In the genomic region with DNA sequence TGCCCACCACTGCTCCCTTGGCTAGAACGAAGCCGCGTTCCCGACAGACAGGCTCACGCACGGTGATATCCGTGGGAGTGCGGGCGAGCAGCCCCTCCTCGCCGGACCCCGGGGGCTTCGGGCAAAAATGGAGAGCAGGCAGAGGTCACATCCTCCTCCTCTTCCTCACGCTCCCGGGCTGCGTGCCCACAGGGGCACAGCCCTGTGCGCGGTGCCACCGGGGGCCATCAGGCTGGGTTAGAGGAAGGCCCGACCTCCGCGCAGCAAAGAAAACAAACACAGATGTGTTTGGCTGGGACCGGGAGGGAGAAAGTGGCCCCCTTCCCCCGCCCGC, we compare ENCODE assay signal across 9 cellular contexts. TPM values are rescaled to one million over a fixed set of nuclear protein-coding genes. Genes with fewer than 3 reads are reported as not detected.
DNase-seq lines count a peak whose midpoint lies in the region; ATAC-seq and TF ChIP-seq lines count a peak whose summit lies in the region.
"Had no signal": no experiment of that assay in that cellular context is flagged by ENCODE, and none has a peak within 500 bp of the region (broad histone marks: within the 10 kb centered on the region; RNA-seq: fewer than 3 reads in every experiment).

No MANE protein-coding gene starts in this region.

- peak overlapping the region; percentile 68 for H3K4me3 ChIP-seq in adipocyte (ENCODE audit: low read length)
- peak overlapping the region; percentile 64 for H3K4me3 ChIP-seq in upper lobe of right lung

- intact Hi-C loops in activated naive CD4-positive, alpha-beta T cell treated with anti-CD3 and anti-CD28 coated beads for 36 hours (cut with micrococcal nuclease) = no loop called here
- intact Hi-C loops in upper lobe of right lung (cut with DNase I) (no loop called here), left colon (cut with DNase I, micrococcal nuclease) (no loop called here)

- no peaks in the 10 kb centered on the region for H3K4me1 ChIP-seq in adipocyte (ENCODE audit: control insufficient read depth, insufficient read depth, low read length)
- peaks cover 21% of the 10 kb centered on the region for H3K4me1 ChIP-seq in upper lobe of right lung

- H3K4me3 Mint-ChIP-seq in activated naive CD4-positive, alpha-beta T cell treated with anti-CD3 and anti-CD28 coated beads for 36 hours = peak overlapping the region; percentile 33
- peak overlapping the region; percentile 88 for H3K4me3 Mint-ChIP-seq in memory B cell

- no peaks in the 10 kb centered on the region for H3K36me3 Mint-ChIP-seq in activated naive CD4-positive, alpha-beta T cell treated with anti-CD3 and anti-CD28 coated beads for 36 hours (ENCODE audit: low read depth)
- H3K36me3 Mint-ChIP-seq in memory B cell = no peaks in the 10 kb centered on the region

- H3K9ac ChIP-seq in adipocyte (ENCODE audit: low read length) = no peak overlapping the region

- CTCF ChIA-PET in activated naive CD4-positive, alpha-beta T cell treated with anti-CD3 and anti-CD28 coated beads for 36 hours (lab: Charles Lee) = interaction anchor here (1.0 kb wide), 1 partner anchor 23 kb away, joined by 4 read pairs; no protein-coding TSS in a partner anchor

- H3K4me1 Mint-ChIP-seq in activated naive CD4-positive, alpha-beta T cell treated with anti-CD3 and anti-CD28 coated beads for 36 hours (ENCODE audit: low read depth) = peaks cover 6% of the 10 kb centered on the region
- peaks cover 7% of the 10 kb centered on the region for H3K4me1 Mint-ChIP-seq in memory B cell

- peaks cover 45% of the 10 kb centered on the region for H3K27me3 ChIP-seq in adipocyte (replicated peaks; ENCODE audit: control insufficient read depth, insufficient read depth, low read length)
- H3K27me3 ChIP-seq in upper lobe of right lung = peaks cover 70% of the 10 kb centered on the region

- ATAC-seq in memory B cell (ENCODE audit: low read depth) (no peak), upper lobe of right lung (no peak), left colon (no peak)

- H3K36me3 ChIP-seq in adipocyte (ENCODE audit: control insufficient read depth, insufficient read depth, low read length, severe bottlenecking) (no peaks in the 10 kb centered on the region), upper lobe of right lung (no peaks in the 10 kb centered on the region)

- no peaks in the 10 kb centered on the region for H3K9me3 Mint-ChIP-seq in activated naive CD4-positive, alpha-beta T cell treated with anti-CD3 and anti-CD28 coated beads for 36 hours
- H3K9me3 Mint-ChIP-seq in memory B cell = no peaks in the 10 kb centered on the region

- no peak overlapping the region for H3K27ac Mint-ChIP-seq in activated naive CD4-positive, alpha-beta T cell treated with anti-CD3 and anti-CD28 coated beads for 36 hours
- H3K27ac Mint-ChIP-seq in memory B cell = peak overlapping the region; percentile 22

- no peak for TF ChIP-seq CTCF in upper lobe of right lung (IDR thresholded peaks at IDR 0.05)

- no peak overlapping the region for H3K27ac ChIP-seq in upper lobe of right lung

- H3K27me3 Mint-ChIP-seq in activated naive CD4-positive, alpha-beta T cell treated with anti-CD3 and anti-CD28 coated beads for 36 hours (ENCODE audit: low read depth) = peaks cover 44% of the 10 kb centered on the region
- peaks cover 11% of the 10 kb centered on the region for H3K27me3 Mint-ChIP-seq in memory B cell

- H3K9me3 ChIP-seq in adipocyte (ENCODE audit: control insufficient read depth, low read length) (no peaks in the 10 kb centered on the region), upper lobe of right lung (no peaks in the 10 kb centered on the region)

- DNase-seq in activated naive CD4-positive, alpha-beta T cell treated with anti-CD3 and anti-CD28 coated beads for 36 hours = no peak
- no peak for DNase-seq in activated naive CD4-positive, alpha-beta T cell treated with Interleukin-2 at 50 U/mL for 16 hours
- DNase-seq in adipocyte (ENCODE audit: low read depth) (no peak), memory B cell (ENCODE audit: low spot score in 2 of 2) (no peak), upper lobe of right lung (no peak), left colon (no peak), NOMO-1 treated with DMSO at 0.1 percent for 48 hours (lab: John Stamatoyannopoulos, UW; ENCODE audit: unreplicated experiment) (no peak), H4 (ENCODE audit: low spot score) (no peak)
- DNase-seq: NCI-H446 had no signal

RNA-seq across cellular contexts. Expression of gene NTN1, which starts 0.5 kb away (rescaled TPM):
- total RNA-seq in activated naive CD4-positive, alpha-beta T cell treated with anti-CD3 and anti-CD28 coated beads for 36 hours = under 1 TPM; 0.31 to 0.47 TPM
- total RNA-seq in upper lobe of right lung = 4.1 TPM
- 1 to 10 TPM; 3.2 to 7.4 TPM for total RNA-seq in left colon
- total RNA-seq in H4 (2014; rRNA removed; shearing (Covaris generic)) = 0.88 and 2.0 TPM in 2 replicates

RNA-seq across cellular contexts. Expression of gene PIK3R5, which starts 55.3 kb away (rescaled TPM):
- total RNA-seq in activated naive CD4-positive, alpha-beta T cell treated with anti-CD3 and anti-CD28 coated beads for 36 hours = 10 to 100 TPM; 15.9 to 18.1 TPM
- total RNA-seq in upper lobe of right lung (37.7 TPM), left colon (1 to 10 TPM; 3.2 to 4.9 TPM)
- total RNA-seq in H4 (2014; rRNA removed; shearing (Covaris generic)) = 0.25 TPM in 1 of 2 replicates, not detected in the other
